19 cellular contexts compared by ENCODE assay signal in the genomic region with DNA sequence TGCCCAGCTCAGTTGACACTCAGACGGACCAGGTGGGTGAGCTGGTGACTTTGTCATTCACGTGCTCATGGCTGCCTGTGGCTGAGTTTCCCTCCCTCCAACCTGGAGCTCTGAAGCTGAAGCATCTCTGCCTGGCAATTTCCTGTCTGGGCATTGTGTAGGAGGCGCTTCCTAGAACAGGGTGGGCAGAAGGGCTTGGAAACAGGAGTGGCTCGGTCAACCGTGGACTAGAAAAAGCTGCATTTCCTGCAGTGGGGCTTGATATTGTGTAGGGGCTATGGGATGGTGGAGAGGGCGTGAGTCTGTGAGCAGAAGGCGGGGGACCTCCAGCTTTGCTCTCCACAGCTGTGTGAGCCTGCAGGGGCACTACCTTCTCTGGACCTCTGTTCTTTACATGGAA.
DNase-seq lines count a peak whose midpoint lies in the region; TF ChIP-seq lines count a peak whose summit lies in the region.
"Had no signal": no experiment of that assay in that cellular context is flagged by ENCODE, and none has a peak within 500 bp of the region (broad histone marks: within the 10 kb centered on the region; RNA-seq: fewer than 3 reads in every experiment).

No MANE protein-coding gene starts in this region.

- H3K27ac ChIP-seq in neural progenitor cell: no peak overlapping the region
- H3K27ac ChIP-seq: RWPE1 had no signal

- TF ChIP-seq CTCF in neural progenitor cell (IDR thresholded peaks at IDR 0.05) (no peak), GM10266 (IDR thresholded peaks at IDR 0.05; ENCODE audit: control insufficient read depth, insufficient read depth, low read depth, missing control alignments) (no peak)

- no peak overlapping the region for H3K9ac ChIP-seq in neural progenitor cell

- H3K4me2 ChIP-seq in neural progenitor cell: no peak overlapping the region

- no peaks in the 10 kb centered on the region for H3K9me3 ChIP-seq in neural progenitor cell (ENCODE audit: low read depth)
- H3K9me3 ChIP-seq: MG63 had no signal

- H2AFZ ChIP-seq in neural progenitor cell (replicated peaks): no peak overlapping the region

- peak; percentile 16 for DNase-seq in NCI-H510A treated with DMSO at 0.1 percent for 48 hours (lab: John Stamatoyannopoulos, UW)
- no peak for DNase-seq in NCI-H510A (lab: John Stamatoyannopoulos, UW)
- peak; percentile 9 for DNase-seq in DMS153 treated with DMSO at 0.1 percent for 48 hours (lab: John Stamatoyannopoulos, UW; ENCODE audit: unreplicated experiment)
- peak; percentile 50 for DNase-seq in NCI-H2029 treated with DMSO at 0.1 percent for 48 hours (lab: John Stamatoyannopoulos, UW)
- no peak for DNase-seq in neural progenitor cell (ENCODE audit: low spot score)
- DNase-seq in foreskin melanocyte: no peak
- no peak for DNase-seq in D341Med (ENCODE audit: low spot score)
- DNase-seq in GM10266 (ENCODE audit: extremely low spot score): no peak
- DNase-seq: CD4-positive, alpha-beta T cell; COR-L47; IMR-90; KG1; MG63; NCI-H1694; NCI-H2081 treated with DMSO at 0.1 percent for 48 hours; NCI-H446 treated with DMSO at 0.1 percent for 48 hours; SHP77; T-cell had no signal

- H3K36me3 Mint-ChIP-seq in neural progenitor cell: no peaks in the 10 kb centered on the region
- H3K36me3 Mint-ChIP-seq: T-cell had no signal

- H3K27ac Mint-ChIP-seq in neural progenitor cell: peak overlapping the region; percentile 32
- H3K27ac Mint-ChIP-seq: CD4-positive, alpha-beta T cell; T-cell had no signal

- no peaks in the 10 kb centered on the region for H4K20me1 ChIP-seq in neural progenitor cell (ENCODE audit: low read depth)

- peaks cover 2% of the 10 kb centered on the region for H3K9me3 Mint-ChIP-seq in neural progenitor cell
- H3K9me3 Mint-ChIP-seq: CD4-positive, alpha-beta T cell had no signal

- H3K79me2 ChIP-seq in neural progenitor cell (ENCODE audit: low read depth): no peaks in the 10 kb centered on the region

- H3K4me3 Mint-ChIP-seq in neural progenitor cell: no peak overlapping the region
- H3K4me3 Mint-ChIP-seq: CD4-positive, alpha-beta T cell; T-cell had no signal

- no peak overlapping the region for H3K4me3 ChIP-seq in neural progenitor cell
- H3K4me3 ChIP-seq: MG63 had no signal

- H3K27me3 Mint-ChIP-seq in neural progenitor cell (ENCODE audit: insufficient read depth, low read depth): peaks cover 31% of the 10 kb centered on the region

- H3F3A ChIP-seq in neural progenitor cell (ENCODE audit: low read depth): no peaks in the 10 kb centered on the region

- H3K4me1 Mint-ChIP-seq in neural progenitor cell: peaks cover 25% of the 10 kb centered on the region
- H3K4me1 Mint-ChIP-seq: T-cell had no signal

- peaks cover 7% of the 10 kb centered on the region for H3K4me1 ChIP-seq in neural progenitor cell

- H3K36me3 ChIP-seq in neural progenitor cell: no peaks in the 10 kb centered on the region
- H3K36me3 ChIP-seq: MG63 had no signal

- no peaks in the 10 kb centered on the region for H3K27me3 ChIP-seq in neural progenitor cell
- H3K27me3 ChIP-seq: MG63 had no signal

Comparison
In these comparisons a context has a peak if more than half of its experiments do, and no peak if none do; other contexts are left out.
1. DNase-seq: peak in NCI-H510A treated with DMSO at 0.1 percent for 48 hours (single experiment), DMS153 treated with DMSO at 0.1 percent for 48 hours (single experiment) and NCI-H2029 treated with DMSO at 0.1 percent for 48 hours (single experiment); none in NCI-H510A (single experiment), neural progenitor cell (single experiment), foreskin melanocyte (single experiment), D341Med (single experiment) and GM10266 (single experiment).